23 cellular contexts compared by ENCODE assay signal in genomic region chr12:5746020-5746419, GRCh38.
"Had no signal": no experiment of that assay in that cellular context is flagged by ENCODE, and none has a peak within 500 bp of the region (broad histone marks: within the 10 kb centered on the region; RNA-seq: fewer than 3 reads in every experiment).

No MANE protein-coding gene starts in this region.

- H3K4me1 ChIP-seq: ascending aorta, Peyer's patch, SJSA1 had no signal

- H3K36me3 ChIP-seq: ascending aorta, cardiac muscle cell, Peyer's patch, SJSA1 had no signal

- ATAC-seq: activated CD4-positive, CD25-positive, alpha-beta regulatory T cell treated with anti-CD3 and anti-CD28 coated beads, Interleukin-2, amount 50 U/mL, for 24 hours; T-helper 17 cell had no signal

- H3K27ac ChIP-seq: ascending aorta, cardiac muscle cell, Peyer's patch, SJSA1 had no signal

- H3K4me2 ChIP-seq: SK-N-SH had no signal

- H3K27me3 ChIP-seq: ascending aorta, cardiac muscle cell, Peyer's patch had no signal

- H3K9me3 ChIP-seq: ascending aorta, Peyer's patch, SK-N-SH had no signal

- H3K4me3 Mint-ChIP-seq: activated CD4-positive, alpha-beta T cell treated with anti-CD3 and anti-CD28 coated beads for 36 hours; activated CD4-positive, alpha-beta T cell treated with anti-CD3 and anti-CD28 coated beads, Interleukin-2, amount 10 ng/mL, durations not matched to agents 7 days and 5 days; activated CD8-positive, alpha-beta T cell treated with anti-CD3 and anti-CD28 coated beads, Interleukin-2, amount 10 ng/mL, durations not matched to agents 7 days and 5 days; activated naive CD4-positive, alpha-beta T cell treated with anti-CD3 and anti-CD28 coated beads, Interleukin-2, amount 50 U/mL, for 24 hours; activated naive CD8-positive, alpha-beta T cell treated with anti-CD3 and anti-CD28 coated beads, Interleukin-2, amount 10 ng/mL, durations not matched to agents 7 days and 5 days; activated T-cell treated with anti-CD3 and anti-CD28 coated beads, Interleukin-2, amount 50 U/mL, for 24 hours; central memory CD8-positive, alpha-beta T cell; T-helper 17 cell; WTC11 had no signal

- H3K36me3 Mint-ChIP-seq: activated naive CD4-positive, alpha-beta T cell treated with anti-CD3 and anti-CD28 coated beads, Interleukin-2, amount 50 U/mL, for 24 hours; activated naive CD8-positive, alpha-beta T cell treated with anti-CD3 and anti-CD28 coated beads, Interleukin-2, amount 10 ng/mL, durations not matched to agents 7 days and 5 days; T-cell; WTC11 had no signal

- DNase-seq: activated gamma-delta T cell, NCI-H1417 treated with DMSO at 0.1 percent for 48 hours, NCI-H187 treated with DMSO at 0.1 percent for 48 hours, NCI-H446 treated with DMSO at 0.1 percent for 48 hours, SHP77 treated with DMSO at 0.1 percent for 48 hours had no signal

- H3K9me2 ChIP-seq: SK-N-SH had no signal

- H3K4me3 ChIP-seq: ascending aorta, cardiac muscle cell, K562, Peyer's patch, SJSA1 had no signal

- H3K4me1 Mint-ChIP-seq: central memory CD8-positive, alpha-beta T cell; T-helper 17 cell; WTC11 had no signal

- H3K27ac Mint-ChIP-seq: activated CD4-positive, alpha-beta T cell treated with anti-CD3 and anti-CD28 coated beads, Interleukin-2, amount 10 ng/mL, durations not matched to agents 7 days and 5 days; activated CD8-positive, alpha-beta T cell treated with anti-CD3 and anti-CD28 coated beads, Interleukin-2, amount 10 ng/mL, durations not matched to agents 7 days and 5 days; activated naive CD4-positive, alpha-beta T cell treated with anti-CD3 and anti-CD28 coated beads, Interleukin-2, amount 50 U/mL, for 24 hours; activated naive CD8-positive, alpha-beta T cell treated with anti-CD3 and anti-CD28 coated beads, Interleukin-2, amount 10 ng/mL, durations not matched to agents 7 days and 5 days; activated T-cell treated with anti-CD3 and anti-CD28 coated beads, Interleukin-2, amount 50 U/mL, for 24 hours; activated T-helper 2 cell treated with anti-CD3 and anti-CD28 coated beads, Interferon-gamma antibody, Interleukin-2, Interleukin-4, amounts not matched to agents 10 μg/mL and 5 μg/mL and 100 μg/mL, durations not matched to agents 14 hours and 24 hours and 36 hours; T-helper 17 cell; WTC11 had no signal

- H3K27me3 Mint-ChIP-seq: activated CD4-positive, alpha-beta T cell treated with anti-CD3 and anti-CD28 coated beads, Interleukin-2, amount 10 ng/mL, durations not matched to agents 7 days and 5 days; activated naive CD4-positive, alpha-beta T cell treated with anti-CD3 and anti-CD28 coated beads, Interleukin-2, amount 50 U/mL, for 24 hours; activated T-cell treated with anti-CD3 and anti-CD28 coated beads, Interleukin-2, amount 50 U/mL, for 24 hours had no signal

- H3K9me3 Mint-ChIP-seq: activated CD4-positive, alpha-beta T cell treated with anti-CD3 and anti-CD28 coated beads, Interleukin-2, amount 10 ng/mL, durations not matched to agents 7 days and 5 days; activated naive CD4-positive, alpha-beta T cell treated with anti-CD3 and anti-CD28 coated beads, Interleukin-2, amount 50 U/mL, for 24 hours; activated naive CD8-positive, alpha-beta T cell treated with anti-CD3 and anti-CD28 coated beads, Interleukin-2, amount 10 ng/mL, durations not matched to agents 7 days and 5 days; activated T-cell treated with anti-CD3 and anti-CD28 coated beads, Interleukin-2, amount 50 U/mL, for 24 hours; activated T-helper 2 cell treated with anti-CD3 and anti-CD28 coated beads, Interferon-gamma antibody, Interleukin-2, Interleukin-4, amounts not matched to agents 10 μg/mL and 5 μg/mL and 100 μg/mL, durations not matched to agents 14 hours and 24 hours and 36 hours; central memory CD8-positive, alpha-beta T cell; T-cell; WTC11 had no signal

- H3K9ac ChIP-seq: SK-N-SH had no signal
